8 cellular contexts compared by ENCODE assay signal in genomic region chr5:143355710-143356109, GRCh38. TPM values are rescaled to one million over a fixed set of nuclear protein-coding genes. Genes with fewer than 3 reads are reported as not detected.
DNase-seq lines count a peak whose midpoint lies in the region; ATAC-seq and TF ChIP-seq lines count a peak whose summit lies in the region.

No MANE protein-coding gene starts in this region.

- ATAC-seq in activated B cell treated with CpG ODN at 0.5 μM for 24 hours (ENCODE audit: low read depth): no peak
- no peak for ATAC-seq in HG03354 (IDR thresholded peaks at IDR 0.05; ENCODE audit: poor library complexity, severe bottlenecking, unreplicated experiment)
- no peak for ATAC-seq in HG03039 (IDR thresholded peaks at IDR 0.05; ENCODE audit: unreplicated experiment)

- DNase-seq in ELR (ENCODE audit: low read depth) (peak; percentile 97), NCI-H1105 treated with DMSO at 0.1 percent for 48 hours (lab: John Stamatoyannopoulos, UW) (peak; percentile 73), activated B cell treated with CpG ODN at 0.5 μM for 24 hours (no peak), epidermal melanocyte (ENCODE audit: insufficient read length, low spot score) (peak; percentile 85), occipital lobe (lab: John Stamatoyannopoulos, UW) (peak; percentile 17)
- DNase-seq in NK-92 treated with Interleukin-12 subunit alpha and Interleukin-12 subunit beta, amount 100 ng/mL, for 24 hours (lab: John Stamatoyannopoulos, UW): no peak

- H3K4me1 Mint-ChIP-seq in activated B cell treated with CpG ODN at 0.5 μM for 24 hours: peaks cover 81% of the 10 kb centered on the region

- no peaks in the 10 kb centered on the region for H3K27me3 Mint-ChIP-seq in activated B cell treated with CpG ODN at 0.5 μM for 24 hours

- POLR2A ChIA-PET in activated B cell treated with CpG ODN at 0.5 μM for 24 hours (lab: Charles Lee): no interaction called here

- no peak overlapping the region for H3K4me3 Mint-ChIP-seq in activated B cell treated with CpG ODN at 0.5 μM for 24 hours

- intact Hi-C loops in activated B cell treated with CpG ODN at 0.5 μM for 24 hours (cut with micrococcal nuclease): loop anchor here (2.0 kb wide), 1 partner anchor 15 kb away; no protein-coding TSS in a partner anchor

- CTCF ChIA-PET in activated B cell treated with CpG ODN at 0.5 μM for 24 hours (lab: Charles Lee): no interaction called here

- H3K36me3 Mint-ChIP-seq in activated B cell treated with CpG ODN at 0.5 μM for 24 hours (ENCODE audit: low read depth): peaks cover 13% of the 10 kb centered on the region

- H3K27ac Mint-ChIP-seq in activated B cell treated with CpG ODN at 0.5 μM for 24 hours: peak overlapping the region; percentile 8

- H3K9me3 Mint-ChIP-seq in activated B cell treated with CpG ODN at 0.5 μM for 24 hours: no peaks in the 10 kb centered on the region

- no peak for TF ChIP-seq CTCF in activated B cell treated with CpG ODN at 0.5 μM for 24 hours (IDR thresholded peaks at IDR 0.05)

RNA-seq across cellular contexts. Expression of gene NR3C1, which starts 47.8 kb away (rescaled TPM):
- total RNA-seq in activated B cell treated with CpG ODN at 0.5 μM for 24 hours (105 and 110 TPM in 2 replicates), occipital lobe (27.1 TPM)

Comparison
In these comparisons a context has a peak if more than half of its experiments do, and no peak if none do; other contexts are left out.
1. DNase-seq: peak in ELR (single experiment), NCI-H1105 treated with DMSO at 0.1 percent for 48 hours (single experiment), epidermal melanocyte (single experiment) and occipital lobe (single experiment); none in activated B cell treated with CpG ODN at 0.5 μM for 24 hours (single experiment) and NK-92 treated with Interleukin-12 subunit alpha and Interleukin-12 subunit beta, amount 100 ng/mL, for 24 hours (single experiment).